12 cellular contexts compared by ENCODE assay signal in genomic region chr13:113531041-113531873, GRCh38.
"Had no signal": no experiment of that assay in that cellular context is flagged by ENCODE, and none has a peak within 500 bp of the region (broad histone marks: within the 10 kb centered on the region; RNA-seq: fewer than 3 reads in every experiment).

No MANE protein-coding gene starts in this region.

- H3K27ac ChIP-seq: ovary, tibial artery had no signal

- H3K4me3 ChIP-seq: ovary, tibial artery had no signal

- H3K9me3 ChIP-seq: ovary, tibial artery had no signal

- H3K36me3 ChIP-seq: ovary had no signal

- H3K4me1 ChIP-seq: tibial artery had no signal

- DNase-seq: activated CD4-positive, alpha-beta T cell treated with anti-CD3 and anti-CD28 coated beads, Interleukin-2, amount 50 U/mL, for 4 hours; activated effector memory CD4-positive, alpha-beta T cell treated with anti-CD3 and anti-CD28 coated beads, Interleukin-2, amount 50 U/mL, for 16 hours; activated T-cell treated with anti-CD3 and anti-CD28 coated beads, Interleukin-2, amount 50 U/mL, for 24 hours; amniotic stem cell; cerebellar nuclear complex; foreskin melanocyte; T-helper 2 cell had no signal

- ATAC-seq: activated CD4-positive, CD25-positive, alpha-beta regulatory T cell treated with anti-CD3 and anti-CD28 coated beads, Interleukin-2, amount 50 U/mL, for 24 hours; activated naive CD4-positive, alpha-beta T cell treated with anti-CD3 and anti-CD28 coated beads, Interleukin-2, amount 50 U/mL, for 72 hours; left lobe of liver had no signal

- H3K27me3 ChIP-seq: ovary, tibial artery had no signal
